In genomic region chr2:113330060-113330767, GRCh38 we compare ENCODE assay signal across 11 cellular contexts. TPM values are rescaled to one million over a fixed set of nuclear protein-coding genes. Genes with fewer than 3 reads are reported as not detected.
DNase-seq lines count a peak whose midpoint lies in the region; ATAC-seq, FAIRE-seq and TF ChIP-seq lines count a peak whose summit lies in the region.
"Not testable (repeated sequence)": the region's sequence is repeated elsewhere in the genome, so short reads cannot be mapped to it uniquely, and the experiment has no call there.
"Had no signal": no experiment of that assay in that cellular context is flagged by ENCODE, and none has a peak within 500 bp of the region (broad histone marks: within the 10 kb centered on the region; RNA-seq: fewer than 3 reads in every experiment).

No MANE protein-coding gene starts in this region.

- H3K36me3 Mint-ChIP-seq in astrocyte (ENCODE audit: low read depth, unreplicated experiment); stimulated activated naive B cell treated with anti-CD40 and anti-IgM and Interleukin-4, amounts not matched to agents 10 μg/mL and 1 μg/mL and 100 μg/mL, for 72 hours: not testable (repeated sequence)

- not testable (repeated sequence) for H3K27me3 Mint-ChIP-seq in astrocyte (ENCODE audit: low read depth, unreplicated experiment); stimulated activated naive B cell treated with anti-CD40 and anti-IgM and Interleukin-4, amounts not matched to agents 10 μg/mL and 1 μg/mL and 100 μg/mL, for 72 hours

- H3K27me3 ChIP-seq in ACC112 (ENCODE audit: insufficient read depth, low read length); astrocyte (ENCODE audit: insufficient read depth, low read length); lower lobe of right lung (ENCODE audit: low read depth): not testable (repeated sequence)

- peak; percentile 23 for FAIRE-seq in astrocyte (lab: Jason Lieb, UNC)

- H3K9me3 ChIP-seq in astrocyte (ENCODE audit: insufficient read depth, low read depth, low read length); lower lobe of right lung: not testable (repeated sequence)

- not testable (repeated sequence) for H3K36me3 ChIP-seq in ACC112 (ENCODE audit: insufficient read depth, low read length); astrocyte (ENCODE audit: insufficient read depth, low read length); lower lobe of right lung

- H3K4me1 ChIP-seq in ACC112 (ENCODE audit: control insufficient read depth, insufficient read depth, low read length, unreplicated experiment) (peaks cover 32% of the 10 kb centered on the region), astrocyte (ENCODE audit: insufficient read depth, low read length) (peaks cover 23% of the 10 kb centered on the region)
- H3K4me1 ChIP-seq in lower lobe of right lung: not testable (repeated sequence)

- peak overlapping the region; percentile 56 for H3K27ac Mint-ChIP-seq in astrocyte (ENCODE audit: unreplicated experiment)
- H3K27ac Mint-ChIP-seq in stimulated activated naive B cell treated with anti-CD40 and anti-IgM and Interleukin-4, amounts not matched to agents 10 μg/mL and 1 μg/mL and 100 μg/mL, for 72 hours: peak overlapping the region; percentile 20

- H4K20me1 ChIP-seq in astrocyte (ENCODE audit: insufficient read depth, low read length): not testable (repeated sequence)

- peak overlapping the region; percentile 37; the same call in 1 of the 2 replicates for H3K27ac ChIP-seq in ACC112 (ENCODE audit: low read depth, low read length)
- H3K27ac ChIP-seq in astrocyte (ENCODE audit: low read depth, low read length): peak overlapping the region; percentile 39
- H3K27ac ChIP-seq in lower lobe of right lung: not testable (repeated sequence)

- not testable (repeated sequence) for H3K9me3 Mint-ChIP-seq in astrocyte (ENCODE audit: unreplicated experiment); stimulated activated naive B cell treated with anti-CD40 and anti-IgM and Interleukin-4, amounts not matched to agents 10 μg/mL and 1 μg/mL and 100 μg/mL, for 72 hours

- not testable (repeated sequence) for H3K4me3 Mint-ChIP-seq in astrocyte (ENCODE audit: unreplicated experiment); stimulated activated naive B cell treated with anti-CD40 and anti-IgM and Interleukin-4, amounts not matched to agents 10 μg/mL and 1 μg/mL and 100 μg/mL, for 72 hours

- not testable (repeated sequence) for H2AFZ ChIP-seq in ACC112 (ENCODE audit: low read length, unreplicated experiment); astrocyte (ENCODE audit: low read depth, low read length)

- H3K4me2 ChIP-seq in astrocyte (ENCODE audit: low read length): peak overlapping the region; percentile 20

- TF ChIP-seq CTCF in astrocyte (IDR thresholded peaks at IDR 0.05; ENCODE audit: insufficient read depth, low read depth, low read length); lower lobe of right lung (IDR thresholded peaks at IDR 0.05): not testable (repeated sequence)

- peaks cover 32% of the 10 kb centered on the region for H3K4me1 Mint-ChIP-seq in astrocyte (ENCODE audit: low read depth, unreplicated experiment)
- peaks cover 16 to 21% of the 10 kb centered on the region in 2 donors for H3K4me1 Mint-ChIP-seq in stimulated activated naive B cell treated with anti-CD40 and anti-IgM and Interleukin-4, amounts not matched to agents 10 μg/mL and 1 μg/mL and 100 μg/mL, for 72 hours

- not testable (repeated sequence) for H3K79me2 ChIP-seq in ACC112 (ENCODE audit: control insufficient read depth, insufficient read depth, low read length, unreplicated experiment); astrocyte (ENCODE audit: insufficient read depth, low read length)

- peak; percentile 43 for ATAC-seq in GM18520 (IDR thresholded peaks at IDR 0.05; ENCODE audit: unreplicated experiment)
- peak; percentile 49; the same call in 2 of the 3 replicates for ATAC-seq in SK-N-SH treated with all-trans-retinoic acid at 6 μM for 48 hours
- ATAC-seq in lower lobe of right lung: peak; percentile 15 to 50
- peak; percentile 45 to 88 for ATAC-seq in stimulated activated naive B cell treated with anti-CD40 and anti-IgM and Interleukin-4, amounts not matched to agents 10 μg/mL and 1 μg/mL and 100 μg/mL, for 72 hours (replicated peaks)

- intact Hi-C loops in lower lobe of right lung (cut with DNase I): not testable (repeated sequence)

- DNase-seq in LHCN-M2 (ENCODE audit: low read depth) (peak; percentile 27), astrocyte (ENCODE audit: low read depth) (peak; percentile 40), fibroblast of gingiva (ENCODE audit: low read depth) (peak; percentile 4)
- not testable (repeated sequence) for DNase-seq in lower lobe of right lung; stimulated activated naive B cell treated with anti-CD40 and anti-IgM and Interleukin-4, amounts not matched to agents 10 μg/mL and 1 μg/mL and 100 μg/mL, for 72 hours

- H3K4me3 ChIP-seq in ACC112 (ENCODE audit: low read depth, low read length); astrocyte (ENCODE audit: insufficient read depth, low read depth, low read length); lower lobe of right lung: not testable (repeated sequence)

- not testable (repeated sequence) for H3K9ac ChIP-seq in astrocyte (ENCODE audit: low read length)

RNA-seq across cellular contexts. Expression of gene PAX8, which starts 51.5 kb away (rescaled TPM):
- total RNA-seq in LHCN-M2 (2014; rRNA removed) (2.3 and 4.2 TPM in 2 replicates), astrocyte (0.48 and 1.2 TPM in 2 replicates), lower lobe of right lung (1.2 TPM)
- 12.6 TPM for polyA plus RNA-seq in LHCN-M2 (2012)
- total RNA-seq: G401, H1, skeletal muscle tissue had no signal
